In the genomic region with DNA sequence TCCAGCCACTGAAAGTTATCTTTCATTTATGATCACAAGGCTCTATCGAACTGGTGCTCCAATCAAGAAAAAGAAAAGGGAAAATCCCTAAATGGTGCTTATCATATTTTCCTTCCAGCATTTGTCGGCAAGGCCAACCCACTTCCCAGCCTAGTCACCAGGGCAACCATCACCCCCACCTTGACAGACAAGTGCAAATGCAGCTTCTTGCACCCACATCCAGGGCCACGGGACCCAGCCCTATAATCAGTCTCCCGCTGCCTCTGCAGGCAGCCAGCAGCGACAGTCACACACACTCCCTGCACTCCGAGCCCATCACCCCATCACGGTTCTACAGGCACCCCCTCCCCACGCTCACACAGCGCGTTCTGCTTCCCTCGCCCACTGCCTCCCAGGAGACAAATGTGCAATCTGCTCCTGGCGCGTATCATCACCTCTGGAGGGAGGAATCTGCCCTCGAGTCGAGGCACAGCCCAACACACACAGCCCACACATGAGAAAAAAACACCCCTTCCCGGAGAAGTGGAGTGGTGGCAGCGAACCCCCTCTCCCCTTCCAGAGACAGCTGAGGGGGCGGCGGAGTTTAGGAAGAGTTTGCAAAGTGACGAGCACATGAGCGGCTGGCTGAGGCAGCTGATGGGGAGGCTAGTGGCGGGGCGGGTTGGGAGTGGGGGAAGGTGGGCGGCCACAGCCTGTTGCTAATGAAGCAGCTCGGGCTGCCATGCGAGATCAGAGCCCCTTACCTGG, we compare ENCODE assay signal across 1 cellular context.
TF ChIP-seq lines count a peak whose summit lies in the region.

No MANE protein-coding gene starts in this region.

TF ChIP-seq in K562, 482 proteins besides CTCF, POLR2A, EP300 and RAD21:
- TF ChIP-seq TAF7 (tag; IDR thresholded peaks at IDR 0.05) (no peak), RFX1 (IDR thresholded peaks at IDR 0.05) (peak; percentile 36; the same call in 1 of the 2 replicates), ELF2 (CRISPR knock-in tag; IDR thresholded peaks at IDR 0.05) (no peak)
